In the genomic region with DNA sequence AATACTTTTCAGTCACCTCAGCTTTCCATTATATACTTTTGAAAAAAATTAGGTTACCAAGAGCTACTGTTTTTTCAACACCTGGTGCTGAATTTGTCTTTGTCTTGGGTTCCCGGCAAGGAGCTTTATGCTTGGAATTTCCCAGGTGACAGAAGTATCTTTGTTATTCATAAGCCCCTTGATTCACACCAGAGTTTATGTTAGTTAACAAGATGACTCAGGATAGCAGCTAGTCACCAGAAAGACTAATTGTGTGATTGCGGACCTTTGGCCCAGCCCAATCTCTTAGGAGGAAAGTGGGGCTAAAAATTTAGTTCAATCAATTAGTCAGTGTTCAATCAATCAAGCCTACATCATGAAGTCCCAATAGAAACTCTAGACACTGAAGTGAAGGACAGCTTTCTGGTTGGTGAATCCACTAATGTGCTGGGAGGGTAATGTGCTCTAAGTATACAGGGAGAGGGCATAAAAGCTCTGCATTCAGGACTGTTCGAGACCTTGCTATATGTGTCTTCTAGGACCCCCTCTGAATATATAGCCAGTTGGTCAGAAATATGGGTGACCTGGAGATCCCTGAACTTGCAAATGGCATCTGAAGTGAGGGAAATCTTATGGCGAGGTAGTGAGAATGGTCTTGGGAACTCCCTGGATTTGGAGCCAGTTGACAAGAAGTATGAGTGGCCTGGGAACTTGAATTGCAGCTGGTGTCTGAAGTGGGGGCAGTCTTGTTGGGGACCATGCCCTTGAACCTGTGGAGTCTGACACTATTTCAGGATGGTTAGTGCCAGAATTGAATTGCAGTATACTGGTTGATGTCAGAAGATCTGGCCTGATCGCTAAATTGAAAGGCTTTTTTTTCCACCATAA, we compare ENCODE assay signal across 13 cellular contexts. TPM values are rescaled to one million over a fixed set of nuclear protein-coding genes. Genes with fewer than 3 reads are reported as not detected.
DNase-seq lines count a peak whose midpoint lies in the region; ATAC-seq and TF ChIP-seq lines count a peak whose summit lies in the region.
"Had no signal": no experiment of that assay in that cellular context is flagged by ENCODE, and none has a peak within 500 bp of the region (broad histone marks: within the 10 kb centered on the region; RNA-seq: fewer than 3 reads in every experiment).

No MANE protein-coding gene starts in this region.

- DNase-seq in ELF-1 (ENCODE audit: low read depth, low spot score) (peak; percentile 55), dermis blood vessel endothelial cell (peak; percentile 71), ovary (no peak), NCI-H446 treated with DMSO at 0.1 percent for 48 hours (lab: John Stamatoyannopoulos, UW) (no peak), NCI-H2107 treated with DMSO at 0.1 percent for 48 hours (lab: John Stamatoyannopoulos, UW; ENCODE audit: unreplicated experiment) (no peak)
- DNase-seq in naive thymus-derived CD8-positive, alpha-beta T cell: no peak
- DNase-seq: activated CD8-positive, alpha-beta memory T cell treated with anti-CD3 and anti-CD28 coated beads, Interleukin-2, amount 10 ng/mL, durations not matched to agents 7 days and 5 days; GOT3; naive B cell; RPMI8226 had no signal

- no peak for TF ChIP-seq EP300 in ovary (IDR thresholded peaks at IDR 0.05)

- H3K27me3 ChIP-seq in ovary: no peaks in the 10 kb centered on the region

- H3K4me3 Mint-ChIP-seq in naive thymus-derived CD8-positive, alpha-beta T cell: peak overlapping the region in 1 of 10 donors; percentile 20
- H3K4me3 Mint-ChIP-seq: activated CD8-positive, alpha-beta memory T cell treated with anti-CD3 and anti-CD28 coated beads, Interleukin-2, amount 10 ng/mL, durations not matched to agents 7 days and 5 days; naive B cell had no signal

- peak overlapping the region in 9 of 10 donors; percentile 3 to 71 (median 31) for H3K27ac Mint-ChIP-seq in naive thymus-derived CD8-positive, alpha-beta T cell

- 78 to 84% (median 78%) methylated on average over 5 of the region's 5 CpGs for WGBS in ovary, 3 donors

- peaks cover 15 to 54% (median 44%) of the 10 kb centered on the region in 4 donors for H3K4me1 Mint-ChIP-seq in naive thymus-derived CD8-positive, alpha-beta T cell

- no peak overlapping the region for H3K4me3 ChIP-seq in ovary

- peaks cover 3% of the 10 kb centered on the region for H3K4me1 ChIP-seq in ovary (ENCODE audit: insufficient read depth)

- peak; percentile 37 for ATAC-seq in HG02870 (IDR thresholded peaks at IDR 0.05; ENCODE audit: unreplicated experiment)
- ATAC-seq in naive thymus-derived CD8-positive, alpha-beta T cell: no peak
- ATAC-seq in HG02884 (IDR thresholded peaks at IDR 0.05; ENCODE audit: unreplicated experiment): no peak
- ATAC-seq: activated CD8-positive, alpha-beta memory T cell treated with anti-CD3 and anti-CD28 coated beads, Interleukin-2, amount 10 ng/mL, durations not matched to agents 7 days and 5 days had no signal

- H3K9me3 ChIP-seq in ovary: no peaks in the 10 kb centered on the region

- TF ChIP-seq POLR2A in ovary (IDR thresholded peaks at IDR 0.05): no peak

- H3K9me3 Mint-ChIP-seq in naive thymus-derived CD8-positive, alpha-beta T cell: no peaks in the 10 kb centered on the region

- no peak for TF ChIP-seq CTCF in ovary (IDR thresholded peaks at IDR 0.05)

- H3K36me3 Mint-ChIP-seq in naive thymus-derived CD8-positive, alpha-beta T cell: peaks cover 0 to 40% (median 12%) of the 10 kb centered on the region in 3 donors

- no peak overlapping the region for H3K27ac ChIP-seq in ovary
- H3K27ac ChIP-seq: KMS-11 had no signal

- intact Hi-C loops in ovary (cut with DNase I): loop anchor here (5.0 to 10.0 kb wide), 2 partner anchors 256 to 259 kb away; no protein-coding TSS in a partner anchor

- POLR2A ChIA-PET in naive thymus-derived CD8-positive, alpha-beta T cell (lab: Charles Lee): interaction anchor here (0.9 kb wide), 1 partner anchor 10 kb away, joined by 3 read pairs; no protein-coding TSS in a partner anchor

- no peaks in the 10 kb centered on the region for H3K27me3 Mint-ChIP-seq in naive thymus-derived CD8-positive, alpha-beta T cell
- H3K27me3 Mint-ChIP-seq: activated CD8-positive, alpha-beta memory T cell treated with anti-CD3 and anti-CD28 coated beads, Interleukin-2, amount 10 ng/mL, durations not matched to agents 7 days and 5 days; naive B cell had no signal

- no peaks in the 10 kb centered on the region for H3K36me3 ChIP-seq in ovary

RNA-seq across cellular contexts. Expression of gene TMEM30A, which starts 16.2 kb away (rescaled TPM):
- total RNA-seq in dermis blood vessel endothelial cell (282 and 305 TPM in 2 replicates), ovary (10 to 100 TPM; 48.9 to 88.0 (median 72.8) TPM)
- 10 to 100 TPM; 67.2 to 68.3 TPM for total RNA-seq in naive thymus-derived CD8-positive, alpha-beta T cell
- 10 to 100 TPM; 36.8 to 50.9 (median 37.8) TPM for polyA plus RNA-seq in naive thymus-derived CD8-positive, alpha-beta T cell
- 10 to 100 TPM; 46.1 to 61.6 TPM for polyA plus RNA-seq in ovary

RNA-seq across cellular contexts. Expression of gene COX7A2, which starts 24.8 kb away (rescaled TPM):
- total RNA-seq in dermis blood vessel endothelial cell (55.8 and 324 TPM in 2 replicates), ovary (100 to 1,000 TPM; 178 to 297 (median 202) TPM)
- total RNA-seq in naive thymus-derived CD8-positive, alpha-beta T cell: 100 to 1,000 TPM; 198 to 213 TPM
- 1,000 to 10,000 TPM in 1 of 3 donors, 100 to 1,000 TPM in 2; 788 to 1,025 (median 870) TPM for polyA plus RNA-seq in naive thymus-derived CD8-positive, alpha-beta T cell
- 100 to 1,000 TPM; 316 to 377 TPM for polyA plus RNA-seq in ovary

Comparison
In these comparisons a context has a peak if more than half of its experiments do, and no peak if none do; other contexts are left out.
1. DNase-seq: peak in ELF-1 (single experiment) and dermis blood vessel endothelial cell (single experiment); none in naive thymus-derived CD8-positive, alpha-beta T cell (0 of 10), ovary (0 of 5), NCI-H446 treated with DMSO at 0.1 percent for 48 hours (single experiment) and NCI-H2107 treated with DMSO at 0.1 percent for 48 hours (single experiment).